ENCODE assay signal across 27 cellular contexts in the genomic region with DNA sequence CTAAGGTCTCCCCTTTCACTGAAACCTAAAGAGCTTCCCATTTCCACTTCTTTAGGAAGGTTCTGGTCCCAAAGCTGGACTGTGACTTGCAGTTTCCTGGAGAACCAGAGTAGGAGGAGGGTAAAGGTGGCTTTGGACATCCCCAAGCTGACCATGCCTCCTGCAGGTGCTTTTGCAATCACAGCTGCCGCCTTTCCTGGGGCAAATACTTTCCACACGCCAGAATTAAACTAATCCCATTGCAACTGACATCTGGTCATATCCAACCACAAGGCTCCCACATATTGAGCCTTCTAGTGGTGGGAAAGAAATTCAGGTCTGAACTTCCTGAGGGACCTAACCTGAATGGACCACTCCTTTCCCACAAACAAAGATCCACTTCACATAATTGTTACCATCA.
"Had no signal": no experiment of that assay in that cellular context is flagged by ENCODE, and none has a peak within 500 bp of the region (broad histone marks: within the 10 kb centered on the region; RNA-seq: fewer than 3 reads in every experiment).

No MANE protein-coding gene starts in this region.

- H3K4me3 ChIP-seq: adrenal gland, SJSA1 had no signal

- H3K36me3 Mint-ChIP-seq: activated naive CD8-positive, alpha-beta T cell treated with anti-CD3 and anti-CD28 coated beads, Interleukin-2, amount 10 ng/mL, durations not matched to agents 7 days and 5 days; WTC11 had no signal

- H3K9me3 ChIP-seq: adrenal gland, SJSA1 had no signal

- H3K36me3 ChIP-seq: adrenal gland, SJSA1 had no signal

- ATAC-seq: activated CD8-positive, alpha-beta T cell treated with anti-CD3 and anti-CD28 coated beads, Interleukin-2, amount 10 ng/mL, durations not matched to agents 7 days and 5 days; SK-N-SH treated with all-trans-retinoic acid at 6 μM for 48 hours had no signal

- H3K4me1 ChIP-seq: SJSA1 had no signal

- H3K27ac Mint-ChIP-seq: activated CD8-positive, alpha-beta T cell treated with anti-CD3 and anti-CD28 coated beads, Interleukin-2, amount 10 ng/mL, durations not matched to agents 7 days and 5 days; activated naive CD8-positive, alpha-beta T cell treated with anti-CD3 and anti-CD28 coated beads, Interleukin-2, amount 10 ng/mL, durations not matched to agents 7 days and 5 days; T-helper 1 cell treated with Interleukin-12 subunit alpha and Interleukin-12 subunit beta and Interleukin-4 antibody, amounts not matched to agents 30 μg/mL and 1 μg/mL, for 36 hours; WTC11 had no signal

- H3K4me3 Mint-ChIP-seq: activated CD8-positive, alpha-beta T cell treated with anti-CD3 and anti-CD28 coated beads, Interleukin-2, amount 10 ng/mL, durations not matched to agents 7 days and 5 days; activated naive CD8-positive, alpha-beta T cell treated with anti-CD3 and anti-CD28 coated beads, Interleukin-2, amount 10 ng/mL, durations not matched to agents 7 days and 5 days; T-helper 1 cell treated with Interleukin-12 subunit alpha and Interleukin-12 subunit beta and Interleukin-4 antibody, amounts not matched to agents 30 μg/mL and 1 μg/mL, for 36 hours; WTC11 had no signal

- H3K27ac ChIP-seq: adrenal gland, SJSA1 had no signal

- H3K27me3 ChIP-seq: adrenal gland had no signal

- DNase-seq: activated CD4-positive, alpha-beta T cell treated with anti-CD3 and anti-CD28 coated beads for 48 hours; activated CD4-positive, alpha-beta T cell treated with anti-CD3 and anti-CD28 coated beads, Interleukin-2, amount 50 U/mL, for 4 hours; activated CD4-positive, CD25-positive, alpha-beta regulatory T cell treated with anti-CD3 and anti-CD28 coated beads, Interleukin-2, amount 50 U/mL, for 72 hours; activated CD8-positive, alpha-beta memory T cell treated with anti-CD3 and anti-CD28 coated beads, Interleukin-2, amount 50 U/mL, for 48 hours; activated CD8-positive, alpha-beta T cell treated with anti-CD3 and anti-CD28 coated beads, Interleukin-2, amount 10 ng/mL, durations not matched to agents 7 days and 5 days; activated naive CD4-positive, alpha-beta T cell treated with anti-CD3 and anti-CD28 coated beads, Interleukin-2, amount 50 U/mL, for 16 hours; activated naive CD8-positive, alpha-beta T cell treated with anti-CD3 and anti-CD28 coated beads, Interleukin-2, amount 10 ng/mL, durations not matched to agents 7 days and 5 days; activated T-cell treated with anti-CD3 and anti-CD28 coated beads, Interleukin-2, amount 50 U/mL, for 1 hour; anterior cingulate cortex; caudate nucleus; Kasumi-1; KBM-7; NCI-H1105 treated with DMSO at 0.1 percent for 48 hours; NCI-H1436 treated with DMSO at 0.1 percent for 48 hours; NCI-H187; NCI-H2081; NCI-H446; NCI-H526; NCI-H774; NK-92 treated with Interleukin-12 subunit alpha and Interleukin-12 subunit beta, amount 100 ng/mL, for 24 hours; SHP77; SW 1271 had no signal

- H3K4me1 Mint-ChIP-seq: activated naive CD8-positive, alpha-beta T cell treated with anti-CD3 and anti-CD28 coated beads, Interleukin-2, amount 10 ng/mL, durations not matched to agents 7 days and 5 days had no signal

- H3K9me3 Mint-ChIP-seq: activated naive CD8-positive, alpha-beta T cell treated with anti-CD3 and anti-CD28 coated beads, Interleukin-2, amount 10 ng/mL, durations not matched to agents 7 days and 5 days; T-helper 1 cell treated with Interleukin-12 subunit alpha and Interleukin-12 subunit beta and Interleukin-4 antibody, amounts not matched to agents 30 μg/mL and 1 μg/mL, for 36 hours; WTC11 had no signal
